In genomic region chr13:113996912-113997745, GRCh38 we compare ENCODE assay signal across 24 cellular contexts. TPM values are rescaled to one million over a fixed set of nuclear protein-coding genes. Genes with fewer than 3 reads are reported as not detected.
A peak's percentile ranks its signal among the peaks of the same experiment; 100 is the strongest.
DNase-seq lines count a peak whose midpoint lies in the region; ATAC-seq, FAIRE-seq and TF ChIP-seq lines count a peak whose summit lies in the region.
"Had no signal": no experiment of that assay in that cellular context is flagged by ENCODE, and none has a peak within 500 bp of the region (broad histone marks: within the 10 kb centered on the region; RNA-seq: fewer than 3 reads in every experiment).

No MANE protein-coding gene starts in this region.

- H4K8ac ChIP-seq in H1 (ENCODE audit: extremely low read depth, insufficient read depth, low read length), result no peak overlapping the region

- no peaks in the 10 kb centered on the region for H3K23me2 ChIP-seq in H1 (ENCODE audit: low read depth, low read length)

- H2BK12ac ChIP-seq in H1 (ENCODE audit: low read depth, low read length), result no peak overlapping the region

- H2BK15ac ChIP-seq in H1 (ENCODE audit: low read length), result no peak overlapping the region

- 88% methylated on average over 13 of the region's 13 CpGs; no CpG with 5 or more reads in 1 of the 2 experiments for WGBS in H1 (ENCODE audit: extremely low coverage in 1 of 2, insufficient coverage in 1 of 2, insufficient read length in 1 of 2, insufficient replicate concordance in 2 of 2, low coverage in 1 of 2, low lambda C conversion rate in 2 of 2, missing lambda C conversion rate in 1 of 2), 2 experiments
- WGBS in tibial nerve, 2 donors, result 82% methylated on average over 13 of the region's 13 CpGs

- H3K9me3 ChIP-seq in H1 (ENCODE audit: insufficient read depth in 2 of 2, low read depth in 1 of 2, low read length in 1 of 2), result peaks cover 0 to 2% of the 10 kb centered on the region in 2 experiments; a peak in 1 of 4 replicates
- H3K9me3 ChIP-seq in naive thymus-derived CD4-positive, alpha-beta T cell (ENCODE audit: control insufficient read depth in 2 of 3, low read length in 3 of 3), result no peaks in the 10 kb centered on the region
- no peaks in the 10 kb centered on the region for H3K9me3 ChIP-seq in tibial nerve
- H3K9me3 ChIP-seq: A549, heart right ventricle, SJCRH30 had no signal

- no peaks in the 10 kb centered on the region for H3K9me3 Mint-ChIP-seq in activated naive CD4-positive, alpha-beta T cell treated with anti-CD3 and anti-CD28 coated beads for 36 hours
- no peaks in the 10 kb centered on the region for H3K9me3 Mint-ChIP-seq in activated naive CD4-positive, alpha-beta T cell treated with anti-CD3 and anti-CD28 coated beads, Interleukin-2, amount 10 ng/mL, durations not matched to agents 7 days and 5 days
- peaks cover 0 to 9% (median 0%) of the 10 kb centered on the region in 11 donors for H3K9me3 Mint-ChIP-seq in naive thymus-derived CD4-positive, alpha-beta T cell
- H3K9me3 Mint-ChIP-seq: mesothelial cell of epicardium had no signal

- H2AK5ac ChIP-seq in H1 (ENCODE audit: low read depth, low read length), result no peak overlapping the region

- no peak for ATAC-seq in naive thymus-derived CD4-positive, alpha-beta T cell
- ATAC-seq in GM18873 (IDR thresholded peaks at IDR 0.05; ENCODE audit: low FRiP score, unreplicated experiment) (no peak), GM19023 (IDR thresholded peaks at IDR 0.05; ENCODE audit: unreplicated experiment) (no peak)
- ATAC-seq: A549 had no signal

- H2BK5ac ChIP-seq in H1 (ENCODE audit: low read depth, low read length), result peak overlapping the region; percentile 73; the same call in 1 of the 2 replicates

- H4K5ac ChIP-seq in H1 (ENCODE audit: insufficient read length, low read depth, low read length), result no peak overlapping the region

- TF ChIP-seq POLR2A in H1 (IDR thresholded peaks at IDR 0.05; ENCODE audit: control extremely low read depth in 1 of 2, low read depth in 2 of 2, low read length in 2 of 2), result no peak
- TF ChIP-seq POLR2A in tibial nerve (IDR thresholded peaks at IDR 0.05), result no peak

- H4K20me1 ChIP-seq in H1 (replicated peaks in 1 of 2; ENCODE audit: control insufficient read depth in 1 of 2, insufficient read depth in 2 of 2, low read length in 2 of 2), result peaks cover 4% of the 10 kb centered on the region in 2 experiments

- H3K14ac ChIP-seq in H1 (ENCODE audit: insufficient read length), result no peak overlapping the region

- no peak overlapping the region for H4K91ac ChIP-seq in H1 (replicated peaks; ENCODE audit: insufficient read length, low read length)

- no peak overlapping the region for H2BK120ac ChIP-seq in H1 (replicated peaks; ENCODE audit: low read depth, low read length)

- H3K4me3 ChIP-seq in H1 (ENCODE audit: extremely low read depth in 1 of 4, insufficient read depth in 2 of 4, low read depth in 3 of 4, low read length in 4 of 4) (no peak overlapping the region), tibial nerve (no peak overlapping the region)
- no peak overlapping the region for H3K4me3 ChIP-seq in naive thymus-derived CD4-positive, alpha-beta T cell (ENCODE audit: low read length)
- H3K4me3 ChIP-seq: A549, heart right ventricle, SJCRH30 had no signal

- H2AFZ ChIP-seq in H1 (ENCODE audit: low read length), result no peak overlapping the region

- H2BK20ac ChIP-seq in H1 (ENCODE audit: low read length), result no peak overlapping the region

- no peak overlapping the region for H3K56ac ChIP-seq in H1 (replicated peaks; ENCODE audit: insufficient read length, low read depth, low read length)

- POLR2A ChIA-PET in H1 (lab: Charles Lee; ENCODE audit: partially characterized antibody), result interaction anchor here (1.4 kb wide), 1 partner anchor 34 kb away, joined by 3 read pairs; no protein-coding TSS in a partner anchor
- POLR2A ChIA-PET in naive thymus-derived CD4-positive, alpha-beta T cell (lab: Charles Lee), result no interaction called here

- no peak for DNase-seq in activated naive CD4-positive, alpha-beta T cell treated with anti-CD3 and anti-CD28 coated beads for 36 hours
- DNase-seq in activated naive CD4-positive, alpha-beta T cell treated with anti-CD3 and anti-CD28 coated beads, Interleukin-2, amount 10 ng/mL, durations not matched to agents 7 days and 5 days, result no peak
- DNase-seq in H1 (ENCODE audit: low read depth in 1 of 2, low spot score in 2 of 2) (no peak), tibial nerve (ENCODE audit: low spot score in 2 of 2) (no peak), dedifferentiated amniotic fluid mesenchymal stem cell (ENCODE audit: extremely low spot score) (no peak)
- no peak for DNase-seq in naive thymus-derived CD4-positive, alpha-beta T cell
- DNase-seq: caudate nucleus; DMS79; effector CD4-positive, alpha-beta T cell; KBM-7; MV-4-11; NCI-H2081; NCI-H524 treated with DMSO at 0.1 percent for 48 hours; stimulated activated CD4-positive, alpha-beta T cell treated with anti-CD3 and anti-CD28 coated beads, Interleukin-4, amount 100 ng/mL, for 24 hours had no signal

- CTCF ChIA-PET in activated naive CD4-positive, alpha-beta T cell treated with anti-CD3 and anti-CD28 coated beads for 36 hours (lab: Charles Lee), result no interaction called here
- CTCF ChIA-PET in activated naive CD4-positive, alpha-beta T cell treated with anti-CD3 and anti-CD28 coated beads, Interleukin-2, amount 10 ng/mL, durations not matched to agents 7 days and 5 days (lab: Charles Lee), result no interaction called here
- CTCF ChIA-PET in H1 (lab: Charles Lee; ENCODE audit: partially characterized antibody), result no interaction called here
- CTCF ChIA-PET in naive thymus-derived CD4-positive, alpha-beta T cell (lab: Charles Lee), result interaction anchor here (0.6 kb wide), 1 partner anchor 218 kb away, joined by 4 read pairs; no protein-coding TSS in a partner anchor

- H3K79me1 ChIP-seq in H1 (ENCODE audit: low read depth, low read length), result no peaks in the 10 kb centered on the region

- no peak overlapping the region for H3K4me2 ChIP-seq in H1 (ENCODE audit: insufficient read depth in 1 of 2, low read depth in 2 of 2, low read length in 2 of 2)
- H3K4me2 ChIP-seq: A549 had no signal

- peaks cover 17% of the 10 kb centered on the region for H3K36me3 Mint-ChIP-seq in activated naive CD4-positive, alpha-beta T cell treated with anti-CD3 and anti-CD28 coated beads for 36 hours (ENCODE audit: low read depth)
- peaks cover 54% of the 10 kb centered on the region for H3K36me3 Mint-ChIP-seq in activated naive CD4-positive, alpha-beta T cell treated with anti-CD3 and anti-CD28 coated beads, Interleukin-2, amount 10 ng/mL, durations not matched to agents 7 days and 5 days
- peaks cover 11 to 44% (median 21%) of the 10 kb centered on the region in 5 donors for H3K36me3 Mint-ChIP-seq in naive thymus-derived CD4-positive, alpha-beta T cell
- H3K36me3 Mint-ChIP-seq: mesothelial cell of epicardium had no signal

- H3K27ac ChIP-seq in H1 (ENCODE audit: low read depth, low read length) (no peak overlapping the region), tibial nerve (peak overlapping the region in 3 of 4 donors; percentile 21 to 60 (median 53))
- no peak overlapping the region for H3K27ac ChIP-seq in naive thymus-derived CD4-positive, alpha-beta T cell (ENCODE audit: low read depth, low read length)
- H3K27ac ChIP-seq: A549, C4-2B, SJCRH30 had no signal

- H3K27me3 Mint-ChIP-seq in activated naive CD4-positive, alpha-beta T cell treated with anti-CD3 and anti-CD28 coated beads for 36 hours (ENCODE audit: low read depth), result no peaks in the 10 kb centered on the region
- H3K27me3 Mint-ChIP-seq in activated naive CD4-positive, alpha-beta T cell treated with anti-CD3 and anti-CD28 coated beads, Interleukin-2, amount 10 ng/mL, durations not matched to agents 7 days and 5 days, result no peaks in the 10 kb centered on the region
- no peaks in the 10 kb centered on the region for H3K27me3 Mint-ChIP-seq in naive thymus-derived CD4-positive, alpha-beta T cell

- peaks cover 0 to 4% (median 0%) of the 10 kb centered on the region in 4 experiments; a peak in 1 of 8 replicates for H3K36me3 ChIP-seq in H1 (ENCODE audit: control insufficient read depth in 2 of 4, insufficient read depth in 4 of 4, low read length in 3 of 4)
- H3K36me3 ChIP-seq in naive thymus-derived CD4-positive, alpha-beta T cell (ENCODE audit: control insufficient read depth in 2 of 3, insufficient read depth in 3 of 3, low read length in 3 of 3), result peaks cover 13 to 89% (median 40%) of the 10 kb centered on the region in 3 experiments
- H3K36me3 ChIP-seq in tibial nerve, result peaks cover 0 to 66% (median 0%) of the 10 kb centered on the region in 3 donors
- H3K36me3 ChIP-seq: SJCRH30 had no signal

- H3K23ac ChIP-seq in H1 (ENCODE audit: insufficient read length), result no peak overlapping the region

- no peak overlapping the region for H3K9ac ChIP-seq in H1 (replicated peaks in 1 of 4; ENCODE audit: extremely low read depth in 1 of 4, low read depth in 3 of 4, low read length in 3 of 4)

- no peak for TF ChIP-seq RAD21 in H1 (IDR thresholded peaks at IDR 0.05 in 1 of 2, conservative IDR thresholded peaks at IDR 0.05 in 1 of 2; ENCODE audit: low read depth in 2 of 2, low read length in 2 of 2)

- H3K4me1 Mint-ChIP-seq in activated naive CD4-positive, alpha-beta T cell treated with anti-CD3 and anti-CD28 coated beads for 36 hours (ENCODE audit: low read depth), result no peaks in the 10 kb centered on the region
- no peaks in the 10 kb centered on the region for H3K4me1 Mint-ChIP-seq in activated naive CD4-positive, alpha-beta T cell treated with anti-CD3 and anti-CD28 coated beads, Interleukin-2, amount 10 ng/mL, durations not matched to agents 7 days and 5 days
- peaks cover 0 to 10% (median 4%) of the 10 kb centered on the region in 7 donors for H3K4me1 Mint-ChIP-seq in naive thymus-derived CD4-positive, alpha-beta T cell

- TF ChIP-seq EP300 in H1 (IDR thresholded peaks at IDR 0.05; ENCODE audit: borderline replicate concordance in 1 of 2, low read depth in 2 of 2, low read length in 2 of 2), result no peak
- no peak for TF ChIP-seq EP300 in tibial nerve (IDR thresholded peaks at IDR 0.05)

- intact Hi-C loops in activated naive CD4-positive, alpha-beta T cell treated with anti-CD3 and anti-CD28 coated beads for 36 hours (cut with micrococcal nuclease), result no loop called here
- intact Hi-C loops in naive thymus-derived CD4-positive, alpha-beta T cell (cut with micrococcal nuclease), result loop anchor here in 1 of 2 donors (10.0 kb wide), 1 partner anchor 182 kb away; no protein-coding TSS in a partner anchor

- peak overlapping the region; percentile 35 for H3K27ac Mint-ChIP-seq in activated naive CD4-positive, alpha-beta T cell treated with anti-CD3 and anti-CD28 coated beads for 36 hours
- H3K27ac Mint-ChIP-seq in activated naive CD4-positive, alpha-beta T cell treated with anti-CD3 and anti-CD28 coated beads, Interleukin-2, amount 10 ng/mL, durations not matched to agents 7 days and 5 days, result no peak overlapping the region
- H3K27ac Mint-ChIP-seq in naive thymus-derived CD4-positive, alpha-beta T cell, result peak overlapping the region in 5 of 9 donors; percentile 26 to 60 (median 36)

- no peak overlapping the region for H3K4ac ChIP-seq in H1 (replicated peaks; ENCODE audit: insufficient read length, low read depth, low read length)

- no peak for FAIRE-seq in H1 (lab: Jason Lieb, UNC)
- FAIRE-seq: A549, GM18507, H54, islet of Langerhans had no signal

- no peaks in the 10 kb centered on the region; a peak in 1 of 7 replicates for H3K4me1 ChIP-seq in H1 (replicated peaks in 1 of 4; ENCODE audit: control insufficient read depth in 3 of 4, insufficient read depth in 4 of 4, low read length in 3 of 4)
- H3K4me1 ChIP-seq in naive thymus-derived CD4-positive, alpha-beta T cell (ENCODE audit: control insufficient read depth in 2 of 2, insufficient read depth in 2 of 2, low read length in 2 of 2), result no peaks in the 10 kb centered on the region
- peaks cover 0 to 14% (median 10%) of the 10 kb centered on the region in 4 donors for H3K4me1 ChIP-seq in tibial nerve
- H3K4me1 ChIP-seq: A549 had no signal

- H3K4me3 Mint-ChIP-seq in activated naive CD4-positive, alpha-beta T cell treated with anti-CD3 and anti-CD28 coated beads for 36 hours, result no peak overlapping the region
- no peak overlapping the region for H3K4me3 Mint-ChIP-seq in activated naive CD4-positive, alpha-beta T cell treated with anti-CD3 and anti-CD28 coated beads, Interleukin-2, amount 10 ng/mL, durations not matched to agents 7 days and 5 days
- H3K4me3 Mint-ChIP-seq in naive thymus-derived CD4-positive, alpha-beta T cell, result no peak overlapping the region
- H3K4me3 Mint-ChIP-seq: mesothelial cell of epicardium had no signal

- H3K79me2 ChIP-seq in H1 (ENCODE audit: control insufficient read depth in 1 of 2, insufficient read depth in 2 of 2, low read length in 2 of 2), result no peaks in the 10 kb centered on the region

- TF ChIP-seq CTCF in H1 (IDR thresholded peaks at IDR 0.05; ENCODE audit: control extremely low read depth in 1 of 3, insufficient read depth in 1 of 3, low read depth in 1 of 3, low read length in 3 of 3) (no peak), tibial nerve (IDR thresholded peaks at IDR 0.05) (no peak)

- no peak overlapping the region for H3K18ac ChIP-seq in H1 (ENCODE audit: extremely low read depth, low read length)

- H3K27me3 ChIP-seq in H1 (replicated peaks in 1 of 4; ENCODE audit: control insufficient read depth in 3 of 4, extremely low read depth in 1 of 4, insufficient read depth in 3 of 4, low read length in 3 of 4) (no peaks in the 10 kb centered on the region), tibial nerve (no peaks in the 10 kb centered on the region)
- H3K27me3 ChIP-seq in naive thymus-derived CD4-positive, alpha-beta T cell (ENCODE audit: control insufficient read depth in 2 of 2, insufficient read depth in 2 of 2, low read length in 2 of 2), result no peaks in the 10 kb centered on the region
- H3K27me3 ChIP-seq: heart right ventricle, SJCRH30 had no signal

RNA-seq across cellular contexts. Expression of gene C13orf46, which starts 23.3 kb away (rescaled TPM):
- 1 to 10 TPM; 1.7 to 1.8 TPM for total RNA-seq in activated naive CD4-positive, alpha-beta T cell treated with anti-CD3 and anti-CD28 coated beads for 36 hours
- total RNA-seq in H1 (2021; fragmentation: NEBNext Ultra II Directional; extraction: Animal tissue kit (Norgen Biotek cat#: 25700)), result 0.21 and 0.28 TPM in 2 replicates
- polyA plus RNA-seq in H1 (2011; rRNA removed), result 0.23 and 0.60 TPM in 2 replicates
- polyA plus RNA-seq in H1 (2011; cell fraction: cytosol; rRNA removed), result 0.21 TPM
- 1.2 TPM for polyA plus RNA-seq in H1 (2011; cell fraction: nucleus; rRNA removed)
- 0.09 to 0.21 TPM (median 0.11 TPM) in 3 of 4 replicates, not detected in the other for polyA plus RNA-seq in H1 (2012, experiment 1 of 2)
- polyA plus RNA-seq in H1 (2012, experiment 2 of 2), result 0.04 TPM
- 0.06 TPM for polyA plus RNA-seq in H1 (2013, experiment 1 of 2)
- 0.04 TPM for polyA plus RNA-seq in H1 (2013, experiment 2 of 2)
- 0.46 and 0.69 TPM in 2 replicates for polyA minus RNA-seq in H1 (2011; rRNA and poly(A)+ RNA removed)
- 0.29 TPM for polyA minus RNA-seq in H1 (2011; cell fraction: cytosol; rRNA and poly(A)+ RNA removed)
- 0.80 TPM for polyA minus RNA-seq in H1 (2011; cell fraction: nucleus; rRNA and poly(A)+ RNA removed)
- 10 to 100 TPM in 4 of 5 experiments, 1 to 10 TPM in 1; 8.0 to 27.0 (median 19.1) TPM for total RNA-seq in naive thymus-derived CD4-positive, alpha-beta T cell
- polyA plus RNA-seq in naive thymus-derived CD4-positive, alpha-beta T cell, result 1 to 10 TPM; 1.3 to 1.4 TPM
- total RNA-seq in tibial nerve, result 10 to 100 TPM in 1 of 4 donors, 1 to 10 TPM in 3; 3.3 to 17.7 (median 4.1) TPM

Comparison
In these comparisons a context has a peak if more than half of its experiments do, and no peak if none do; other contexts are left out.
1. H3K27ac ChIP-seq: peak in tibial nerve (3 of 4); none in H1 (single experiment) and naive thymus-derived CD4-positive, alpha-beta T cell (single experiment).